ENCODE assay signal across 1 cellular context in genomic region chr19:49801966-49802661, GRCh38.
A peak's percentile ranks its signal among the peaks of the same experiment; 100 is the strongest.
TF ChIP-seq lines count a peak whose summit lies in the region.

No MANE protein-coding gene starts in this region.

TF ChIP-seq in K562, 482 proteins besides CTCF, POLR2A, EP300 and RAD21:
- no peak for TF ChIP-seq ZNF511 (CRISPR knock-in tag; IDR thresholded peaks at IDR 0.05)
- TF ChIP-seq NFYB (IDR thresholded peaks at IDR 0.05; ENCODE audit: extremely low read depth, insufficient read length): peak; percentile 55
- TF ChIP-seq CREB1 (IDR thresholded peaks at IDR 0.05): no peak
- no peak for TF ChIP-seq CREB1 (CRISPR knock-in tag; IDR thresholded peaks at IDR 0.05)
- peak; percentile 44 for TF ChIP-seq PBX2 (CRISPR knock-in tag; IDR thresholded peaks at IDR 0.05; ENCODE audit: low read depth)
- TF ChIP-seq PBX2 (tag; conservative IDR thresholded peaks at IDR 0.05; ENCODE audit: low read depth): peak; percentile 73
- TF ChIP-seq ASH1L (IDR thresholded peaks at IDR 0.05; ENCODE audit: borderline replicate concordance, low read depth, partially characterized antibody): peak; percentile 35
- TF ChIP-seq FOS (IDR thresholded peaks at IDR 0.05; ENCODE audit: extremely low read depth, insufficient read length): peak; percentile 51
- no peak for TF ChIP-seq ZNF140 (CRISPR knock-in tag; IDR thresholded peaks at IDR 0.05)
- TF ChIP-seq POLR2G (IDR thresholded peaks at IDR 0.05; ENCODE audit: low read depth, low read length): 0 out of 2 replicates have a peak, but pooled peaks have one; percentile 9
- no peak for TF ChIP-seq NRF1 (conservative IDR thresholded peaks at IDR 0.05 in 1 of 2, IDR thresholded peaks at IDR 0.05 in 1 of 2)
- TF ChIP-seq PKNOX1 (IDR thresholded peaks at IDR 0.05): peak; percentile 98
- TF ChIP-seq ZBTB7A (IDR thresholded peaks at IDR 0.05; ENCODE audit: borderline replicate concordance, control insufficient read depth, low read depth, low read length): no peak
- TF ChIP-seq CHD2 (IDR thresholded peaks at IDR 0.05; ENCODE audit: low read depth, low read length): 0 out of 2 replicates have a peak, but pooled peaks have one; percentile 37
- no peak for TF ChIP-seq ELK1 (CRISPR knock-in tag; IDR thresholded peaks at IDR 0.05)
- TF ChIP-seq JUND (IDR thresholded peaks at IDR 0.05; ENCODE audit: borderline replicate concordance, low read depth, low read length): no peak
- TF ChIP-seq JUND (tag; IDR thresholded peaks at IDR 0.05; ENCODE audit: borderline replicate concordance, low read depth, low read length): no peak
- 0 out of 4 replicates have a peak, but pooled peaks of 1 of the 2 experiments have one; percentile 14 for TF ChIP-seq TRIM24 (IDR thresholded peaks at IDR 0.05)
- peak; percentile 90 for TF ChIP-seq NFIC (IDR thresholded peaks at IDR 0.05)
- no peak for TF ChIP-seq ZNF766 (CRISPR knock-in tag; conservative IDR thresholded peaks at IDR 0.05)
- no peak for TF ChIP-seq ZBTB34 (CRISPR knock-in tag; IDR thresholded peaks at IDR 0.05)
- peak; percentile 69; the same call in 1 of the 2 replicates for TF ChIP-seq ZNF407 (IDR thresholded peaks at IDR 0.05; ENCODE audit: low read depth)
- peak; percentile 54 for TF ChIP-seq SP2 (IDR thresholded peaks at IDR 0.05; ENCODE audit: extremely low read depth, low read depth, low read length, poor library complexity, severe bottlenecking)
